Comparison of ENCODE assay signal across 14 cellular contexts in the genomic region with DNA sequence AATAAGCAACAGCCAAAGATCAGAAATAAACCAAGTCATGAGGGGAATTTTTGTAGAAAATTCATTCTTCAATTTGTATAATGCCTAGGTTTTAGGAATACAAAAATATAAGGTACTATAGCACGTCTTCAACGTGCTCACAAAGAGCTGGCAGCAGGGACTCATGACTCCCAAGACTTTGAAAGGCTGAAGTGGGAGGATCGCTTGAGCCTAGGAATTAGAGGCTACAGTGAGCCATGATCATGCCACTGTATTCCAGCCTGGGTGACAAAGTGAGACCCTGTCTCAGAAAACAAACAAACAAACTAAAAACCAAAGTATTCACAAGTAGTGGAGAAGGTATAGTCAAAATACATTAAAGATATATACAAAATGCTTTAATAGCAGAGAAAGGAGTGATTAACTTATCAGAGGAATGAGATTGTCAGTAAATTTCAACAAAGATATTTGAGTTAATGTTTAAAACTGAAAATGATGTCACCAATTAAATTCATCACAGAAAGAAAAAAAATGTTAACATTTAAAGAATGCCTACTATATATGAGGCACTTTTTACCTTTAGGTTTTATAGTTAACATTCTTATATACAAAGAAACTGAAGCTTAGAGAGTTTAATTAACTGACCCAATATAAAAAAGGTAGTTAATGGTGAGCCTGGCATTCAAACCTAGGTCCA. TPM values are rescaled to one million over a fixed set of nuclear protein-coding genes. Genes with fewer than 3 reads are reported as not detected.
DNase-seq lines count a peak whose midpoint lies in the region; ATAC-seq, FAIRE-seq and TF ChIP-seq lines count a peak whose summit lies in the region.
"Had no signal": no experiment of that assay in that cellular context is flagged by ENCODE, and none has a peak within 500 bp of the region (broad histone marks: within the 10 kb centered on the region; RNA-seq: fewer than 3 reads in every experiment).

No MANE protein-coding gene starts in this region.

- H3K27me3 ChIP-seq in PC-3 (ENCODE audit: low read length) (no peaks in the 10 kb centered on the region), osteoblast (ENCODE audit: insufficient read depth, low read length) (no peaks in the 10 kb centered on the region)
- H3K27me3 ChIP-seq: vagina had no signal

- H3K4me1 Mint-ChIP-seq in T-helper 2 cell treated with Interferon-gamma antibody and Interleukin-4, amounts not matched to agents 5 μg/mL and 100 μg/mL, for 36 hours (ENCODE audit: low read depth) = peaks cover 32% of the 10 kb centered on the region
- H3K4me1 Mint-ChIP-seq in chondrocyte (ENCODE audit: low read depth) (peaks cover 50% of the 10 kb centered on the region), glutamatergic neuron (ENCODE audit: low read depth, unreplicated experiment) (peaks cover 14% of the 10 kb centered on the region)

- H3K79me2 ChIP-seq in PC-3 (ENCODE audit: low read length) (peaks cover 80% of the 10 kb centered on the region), osteoblast (ENCODE audit: insufficient read depth, low read length) (peaks cover 84% of the 10 kb centered on the region)

- H3K27ac ChIP-seq in PC-3 (ENCODE audit: low read length) = no peak overlapping the region
- peak overlapping the region; percentile 3 for H3K27ac ChIP-seq in osteoblast (ENCODE audit: low read depth, low read length)
- H3K27ac ChIP-seq: vagina had no signal

- peaks cover 30% of the 10 kb centered on the region for H3K36me3 Mint-ChIP-seq in T-helper 2 cell treated with Interferon-gamma antibody and Interleukin-4, amounts not matched to agents 5 μg/mL and 100 μg/mL, for 36 hours (ENCODE audit: low read depth)
- H3K36me3 Mint-ChIP-seq in chondrocyte (ENCODE audit: low read depth) (no peaks in the 10 kb centered on the region), glutamatergic neuron (ENCODE audit: unreplicated experiment) (no peaks in the 10 kb centered on the region)

- H3K27ac Mint-ChIP-seq in T-helper 2 cell treated with Interferon-gamma antibody and Interleukin-4, amounts not matched to agents 5 μg/mL and 100 μg/mL, for 36 hours = peak overlapping the region; percentile 70
- H3K27ac Mint-ChIP-seq in chondrocyte (ENCODE audit: unreplicated experiment) = peak overlapping the region; percentile 3
- no peak overlapping the region for H3K27ac Mint-ChIP-seq in glutamatergic neuron (ENCODE audit: unreplicated experiment)

- intact Hi-C loops in PC-3 (cut with micrococcal nuclease) (loop anchor here (5.0 kb wide), 1 partner anchor 36 kb away; no protein-coding TSS in a partner anchor), mucosa of descending colon (cut with DNase I, micrococcal nuclease) (no loop called here)

- H3K4me2 ChIP-seq in PC-3 (ENCODE audit: low read length) (peak overlapping the region; percentile 73), osteoblast (ENCODE audit: insufficient read depth, low read length) (no peak overlapping the region)

- FAIRE-seq in urothelium cell line (lab: Jason Lieb, UNC) = no peak

- peaks cover 59% of the 10 kb centered on the region for H4K20me1 ChIP-seq in PC-3 (ENCODE audit: low read length)
- H4K20me1 ChIP-seq in osteoblast (ENCODE audit: insufficient read depth, low read length) = peaks cover 61% of the 10 kb centered on the region

- H3K4me3 Mint-ChIP-seq in T-helper 2 cell treated with Interferon-gamma antibody and Interleukin-4, amounts not matched to agents 5 μg/mL and 100 μg/mL, for 36 hours = peak overlapping the region; percentile 47
- H3K4me3 Mint-ChIP-seq in chondrocyte (ENCODE audit: unreplicated experiment) (no peak overlapping the region), glutamatergic neuron (ENCODE audit: unreplicated experiment) (no peak overlapping the region)

- TF ChIP-seq CTCF in PC-3 (conservative IDR thresholded peaks at IDR 0.05; ENCODE audit: low read depth, low read length) (no peak), chondrocyte (IDR thresholded peaks at IDR 0.05) (no peak), osteoblast (IDR thresholded peaks at IDR 0.05; ENCODE audit: extremely low read depth, low read depth, low read length) (no peak), mucosa of descending colon (IDR thresholded peaks at IDR 0.05) (no peak), glutamatergic neuron (IDR thresholded peaks at IDR 0.05; ENCODE audit: partially characterized antibody, unreplicated experiment) (no peak)

- no peaks in the 10 kb centered on the region for H3K27me3 Mint-ChIP-seq in T-helper 2 cell treated with Interferon-gamma antibody and Interleukin-4, amounts not matched to agents 5 μg/mL and 100 μg/mL, for 36 hours (ENCODE audit: low read depth)
- no peaks in the 10 kb centered on the region for H3K27me3 Mint-ChIP-seq in chondrocyte (ENCODE audit: low read depth)
- peaks cover 9% of the 10 kb centered on the region for H3K27me3 Mint-ChIP-seq in glutamatergic neuron (ENCODE audit: unreplicated experiment)

- H3K9me3 ChIP-seq in PC-3 (ENCODE audit: low read length) = no peaks in the 10 kb centered on the region
- no peaks in the 10 kb centered on the region for H3K9me3 ChIP-seq in osteoblast (ENCODE audit: low read depth, low read length)
- H3K9me3 ChIP-seq in mucosa of descending colon = no peaks in the 10 kb centered on the region
- H3K9me3 ChIP-seq: vagina had no signal

- POLR2A ChIA-PET in PC-3 (lab: Charles Lee; ENCODE audit: unreplicated experiment) = no interaction called here

- peaks cover 20% of the 10 kb centered on the region for H3K4me1 ChIP-seq in PC-3 (ENCODE audit: insufficient read depth, low read length)
- H3K4me1 ChIP-seq in osteoblast (ENCODE audit: insufficient read depth, low read length) = peaks cover 4% of the 10 kb centered on the region
- peaks cover 21% of the 10 kb centered on the region for H3K4me1 ChIP-seq in mucosa of descending colon (ENCODE audit: low read depth)

- ATAC-seq in PC-3 (no peak), mucosa of descending colon (no peak)

- H3F3A ChIP-seq in PC-3 (ENCODE audit: low read length, unreplicated experiment) = no peaks in the 10 kb centered on the region

- H3K36me3 ChIP-seq in PC-3 (ENCODE audit: low read depth, low read length) (no peaks in the 10 kb centered on the region), osteoblast (ENCODE audit: insufficient read depth, low read length) (no peaks in the 10 kb centered on the region), mucosa of descending colon (ENCODE audit: low read depth) (no peaks in the 10 kb centered on the region)
- H3K36me3 ChIP-seq: vagina had no signal

- H2AFZ ChIP-seq in PC-3 (ENCODE audit: low read length) = no peak overlapping the region
- H2AFZ ChIP-seq in osteoblast (ENCODE audit: low read length) = no peak overlapping the region

- H3K9me2 ChIP-seq in PC-3 (replicated peaks; ENCODE audit: low read length) = no peaks in the 10 kb centered on the region

- no TSS peak for BruUV-seq in PC-3 (replicated peaks; lab: Mats Ljungman, UMichigan)

- no peak overlapping the region for H3K9ac ChIP-seq in PC-3 (ENCODE audit: low read length)

- CTCF ChIA-PET in PC-3 (lab: Charles Lee) = no interaction called here

- H3K4me3 ChIP-seq in PC-3 (ENCODE audit: low read length) (peak overlapping the region; percentile 47; the same call in 1 of the 2 replicates), osteoblast (ENCODE audit: insufficient read depth, low read length) (no peak overlapping the region), mucosa of descending colon (no peak overlapping the region)
- H3K4me3 ChIP-seq: vagina had no signal

- DNase-seq in T-helper 2 cell treated with Interferon-gamma antibody and Interleukin-4, amounts not matched to agents 5 μg/mL and 100 μg/mL, for 36 hours (ENCODE audit: low spot score) = no peak
- no peak for DNase-seq in T-helper 2 cell
- peak; percentile 27 for DNase-seq in PC-3
- DNase-seq in chondrocyte (ENCODE audit: low spot score) = no peak
- no peak for DNase-seq in osteoblast (ENCODE audit: insufficient read length, low spot score, missing footprints)
- no peak for DNase-seq in urothelium cell line (ENCODE audit: low spot score)
- DNase-seq in mucosa of descending colon = no peak
- no peak for DNase-seq in glutamatergic neuron
- DNase-seq: activated CD4-positive, alpha-beta T cell treated with anti-CD3 and anti-CD28 coated beads, Interleukin-2, amount 50 U/mL, for 48 hours; GF-D8; H7; NCI-H2227 treated with DMSO at 0.1 percent for 48 hours; SHP77 treated with DMSO at 0.1 percent for 48 hours had no signal

- H3K9me3 Mint-ChIP-seq in T-helper 2 cell treated with Interferon-gamma antibody and Interleukin-4, amounts not matched to agents 5 μg/mL and 100 μg/mL, for 36 hours = no peaks in the 10 kb centered on the region
- H3K9me3 Mint-ChIP-seq in chondrocyte (ENCODE audit: low read depth) (no peaks in the 10 kb centered on the region), glutamatergic neuron (ENCODE audit: unreplicated experiment) (peaks cover 6% of the 10 kb centered on the region)

RNA-seq across cellular contexts. Expression of gene WDR33, which starts 3.2 kb away (rescaled TPM):
- total RNA-seq in PC-3 (2014; rRNA removed) (31.4 and 31.7 TPM in 2 replicates), chondrocyte (33.3 to 45.6 TPM (median 37.2 TPM) in 3 replicates), osteoblast (25.7 and 29.8 TPM in 2 replicates), mucosa of descending colon (10 to 100 TPM; 43.3 to 57.1 (median 43.4) TPM), glutamatergic neuron (ENCODE audit: unreplicated experiment) (54.5 TPM)

RNA-seq across cellular contexts. Expression of gene POLR2D, which starts 50.1 kb away (rescaled TPM):
- total RNA-seq in PC-3 (2014; rRNA removed) = 23.6 and 25.3 TPM in 2 replicates
- total RNA-seq in chondrocyte = 26.2 to 30.1 TPM (median 29.4 TPM) in 3 replicates
- total RNA-seq in osteoblast = 13.0 and 15.9 TPM in 2 replicates
- total RNA-seq in mucosa of descending colon = 10 to 100 TPM; 20.9 to 25.3 (median 21.3) TPM
- total RNA-seq in glutamatergic neuron (ENCODE audit: unreplicated experiment) = 30.1 TPM
